Comparison of ENCODE assay signal across 36 cellular contexts in the genomic region with DNA sequence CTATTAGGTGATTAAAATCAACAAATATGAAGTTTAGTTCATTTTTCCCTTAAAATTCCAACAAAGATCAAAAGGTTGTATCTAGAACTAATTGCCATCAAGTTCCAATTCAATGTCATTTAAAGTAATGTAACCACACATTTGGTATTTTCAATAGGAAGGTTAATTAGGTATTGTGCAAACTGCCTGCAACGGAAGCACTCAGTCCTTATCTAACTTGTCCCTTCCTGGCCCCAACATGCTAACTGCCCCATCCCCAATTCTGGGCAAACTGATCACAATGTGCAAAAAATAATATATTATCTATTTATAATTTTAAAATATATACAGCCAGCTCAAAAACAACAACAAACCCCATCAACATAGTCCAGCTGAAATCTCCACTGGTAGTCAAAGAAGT. TPM values are rescaled to one million over a fixed set of nuclear protein-coding genes. Genes with fewer than 3 reads are reported as not detected.
"Had no signal": no experiment of that assay in that cellular context is flagged by ENCODE, and none has a peak within 500 bp of the region (broad histone marks: within the 10 kb centered on the region; RNA-seq: fewer than 3 reads in every experiment).

No MANE protein-coding gene starts in this region.

- H3K4me1 Mint-ChIP-seq: central memory CD8-positive, alpha-beta T cell; endodermal cell had no signal

- FAIRE-seq: astrocyte, bronchial epithelial cell, colon had no signal

- H3K27me3 Mint-ChIP-seq: activated B cell treated with CpG ODN at 0.5 μM for 24 hours; activated CD8-positive, alpha-beta T cell treated with anti-CD3 and anti-CD28 coated beads for 36 hours; activated naive CD8-positive, alpha-beta T cell; activated T-helper 17 cell treated with anti-CD3 and anti-CD28 coated beads, Interleukin-2, amount 50 U/mL, for 72 hours; central memory CD8-positive, alpha-beta T cell had no signal

- H3K9me3 ChIP-seq: esophagus muscularis mucosa, gastrocnemius medialis, heart left ventricle had no signal

- H3K4me1 ChIP-seq: gastrocnemius medialis, heart left ventricle had no signal

- ATAC-seq: activated CD4-positive, CD25-positive, alpha-beta regulatory T cell treated with anti-CD3 and anti-CD28 coated beads, Interleukin-2, amount 50 U/mL, for 24 hours; activated CD8-positive, alpha-beta T cell treated with anti-CD3 and anti-CD28 coated beads for 36 hours; activated T-cell treated with anti-CD3 and anti-CD28 coated beads, Interleukin-2, amount 50 U/mL, for 4 hours; activated T-helper 17 cell treated with anti-CD3 and anti-CD28 coated beads, Interleukin-2, amount 50 U/mL, for 72 hours; foreskin keratinocyte; gastrocnemius medialis; heart left ventricle had no signal

- H3K27ac ChIP-seq: brain microvascular endothelial cell, esophagus muscularis mucosa, foreskin keratinocyte, gastrocnemius medialis, heart left ventricle, WERI-Rb-1 had no signal

- H3K36me3 ChIP-seq: brain microvascular endothelial cell had no signal

- DNase-seq: activated B cell treated with CpG ODN at 0.5 μM for 24 hours; activated CD4-positive, alpha-beta T cell treated with anti-CD3 and anti-CD28 coated beads for 48 hours; activated CD4-positive, alpha-beta T cell treated with anti-CD3 and anti-CD28 coated beads, Interleukin-2, amount 50 U/mL, for 1 hour; activated CD4-positive, alpha-beta T cell treated with anti-CD3 and anti-CD28 coated beads, Interleukin-2, amount 50 U/mL, for 48 hours; activated CD8-positive, alpha-beta memory T cell treated with anti-CD3 and anti-CD28 coated beads for 24 hours; activated CD8-positive, alpha-beta T cell treated with anti-CD3 and anti-CD28 coated beads for 36 hours; activated effector memory CD4-positive, alpha-beta T cell treated with Interleukin-2 at 50 U/mL for 16 hours; activated gamma-delta T cell treated with Interleukin-2 at 50 U/mL for 16 hours; activated naive CD4-positive, alpha-beta T cell treated with anti-CD3 and anti-CD28 coated beads, Interleukin-2, amount 50 U/mL, for 16 hours; activated naive CD4-positive, alpha-beta T cell treated with Interleukin-2 at 50 U/mL for 16 hours; activated T-cell treated with anti-CD3 and anti-CD28 coated beads, Interleukin-2, amount 50 U/mL, for 4 hours; amniotic stem cell; anterior cingulate cortex; brain microvascular endothelial cell; cortex of kidney; effector CD8-positive, alpha-beta T cell; endodermal cell; erythroblast; foreskin keratinocyte; gastrocnemius medialis; glutamatergic neuron; heart left ventricle; T-helper 2 cell; WERI-Rb-1 had no signal

- H3K27me3 ChIP-seq: brain microvascular endothelial cell, esophagus muscularis mucosa, foreskin keratinocyte, gastrocnemius medialis, heart left ventricle had no signal

- H3K4me3 ChIP-seq: esophagus muscularis mucosa, gastrocnemius medialis, heart left ventricle had no signal

- H3K4me3 Mint-ChIP-seq: activated B cell treated with CpG ODN at 0.5 μM for 24 hours; activated CD8-positive, alpha-beta T cell treated with anti-CD3 and anti-CD28 coated beads for 36 hours; activated naive CD8-positive, alpha-beta T cell; activated T-cell treated with anti-CD3 and anti-CD28 coated beads, Interleukin-2, amount 50 U/mL, for 4 hours; activated T-helper 17 cell treated with anti-CD3 and anti-CD28 coated beads, Interleukin-2, amount 50 U/mL, for 72 hours; central memory CD8-positive, alpha-beta T cell; endodermal cell had no signal

- H3K27ac Mint-ChIP-seq: activated B cell treated with CpG ODN at 0.5 μM for 24 hours; activated CD8-positive, alpha-beta T cell treated with anti-CD3 and anti-CD28 coated beads for 36 hours; activated naive CD8-positive, alpha-beta T cell; activated T-helper 17 cell treated with anti-CD3 and anti-CD28 coated beads, Interleukin-2, amount 50 U/mL, for 72 hours; endodermal cell had no signal

RNA-seq across cellular contexts. Expression of a gene that starts 33.2 kb away (rescaled TPM):
- total RNA-seq: activated CD8-positive, alpha-beta T cell treated with anti-CD3 and anti-CD28 coated beads for 36 hours; astrocyte; bronchial epithelial cell; cardiac septum; chondrocyte; dermis microvascular lymphatic vessel endothelial cell; foreskin keratinocyte; heart left ventricle; T-helper 1 cell treated with Interleukin-12 subunit alpha and Interleukin-12 subunit beta and Interleukin-4 antibody, amounts not matched to agents 30 ng/mL and 1 ng/mL, for 36 hours had no signal
